In genomic region chr20:32925481-32926196, GRCh38 we compare ENCODE assay signal across 25 cellular contexts.
"Had no signal": no experiment of that assay in that cellular context is flagged by ENCODE, and none has a peak within 500 bp of the region (broad histone marks: within the 10 kb centered on the region; RNA-seq: fewer than 3 reads in every experiment).

No MANE protein-coding gene starts in this region.

- H3K36me3 Mint-ChIP-seq: stimulated activated effector memory CD8-positive, alpha-beta T cell treated with anti-CD3 and anti-CD28 coated beads, Interleukin-12 subunit alpha, Interleukin-12 subunit beta, amount 100 ng/mL, for 72 hours had no signal

- H3K27me3 Mint-ChIP-seq: effector memory CD8-positive, alpha-beta T cell; naive thymus-derived CD8-positive, alpha-beta T cell; progenitor cell of endocrine pancreas had no signal

- H3K27ac Mint-ChIP-seq: effector memory CD8-positive, alpha-beta T cell; immature natural killer cell; naive thymus-derived CD8-positive, alpha-beta T cell; nephron progenitor cell; progenitor cell of endocrine pancreas; stimulated activated effector memory CD8-positive, alpha-beta T cell treated with anti-CD3 and anti-CD28 coated beads, Interleukin-12 subunit alpha, Interleukin-12 subunit beta, amount 100 ng/mL, for 72 hours had no signal

- DNase-seq: cerebellar nuclear complex; cortex of kidney; effector memory CD8-positive, alpha-beta T cell; erythroblast; esophagus squamous epithelium; foreskin melanocyte; hypothalamus; immature natural killer cell; mesenchymal stem cell; midbrain; naive thymus-derived CD8-positive, alpha-beta T cell; nephron progenitor cell; occipital lobe; stimulated activated CD4-positive, alpha-beta T cell treated with anti-CD3 and anti-CD28 coated beads, Interleukin-2, amount 100 ng/mL, for 24 hours; stimulated activated CD4-positive, alpha-beta T cell treated with anti-CD3 and anti-CD28 coated beads, Interleukin-4, amount 100 ng/mL, for 24 hours; stimulated activated naive CD4-positive, alpha-beta T cell treated with Interleukin-2 at 50 U/mL for 16 hours; substantia nigra; testis had no signal

- H3K4me1 Mint-ChIP-seq: immature natural killer cell; naive thymus-derived CD8-positive, alpha-beta T cell; nephron progenitor cell; stimulated activated effector memory CD8-positive, alpha-beta T cell treated with anti-CD3 and anti-CD28 coated beads, Interleukin-12 subunit alpha, Interleukin-12 subunit beta, amount 100 ng/mL, for 72 hours had no signal

- H3K4me3 ChIP-seq: esophagus squamous epithelium, lung, smooth muscle cell, testis, tibial nerve had no signal

- H3K27me3 ChIP-seq: testis, tibial nerve had no signal

- H3K4me2 ChIP-seq: smooth muscle cell had no signal

- H3K79me2 ChIP-seq: parathyroid adenoma had no signal

- H3K36me3 ChIP-seq: esophagus squamous epithelium, tibial nerve had no signal

- H3K4me1 ChIP-seq: esophagus squamous epithelium, parathyroid adenoma, testis, tibial nerve had no signal

- H3K9me3 Mint-ChIP-seq: effector memory CD8-positive, alpha-beta T cell; immature natural killer cell; naive thymus-derived CD8-positive, alpha-beta T cell; nephron progenitor cell; stimulated activated effector memory CD8-positive, alpha-beta T cell treated with anti-CD3 and anti-CD28 coated beads, Interleukin-12 subunit alpha, Interleukin-12 subunit beta, amount 100 ng/mL, for 72 hours had no signal

- H3K4me3 Mint-ChIP-seq: effector memory CD8-positive, alpha-beta T cell; immature natural killer cell; naive thymus-derived CD8-positive, alpha-beta T cell; nephron progenitor cell; stimulated activated effector memory CD8-positive, alpha-beta T cell treated with anti-CD3 and anti-CD28 coated beads, Interleukin-12 subunit alpha, Interleukin-12 subunit beta, amount 100 ng/mL, for 72 hours had no signal

- H3K27ac ChIP-seq: esophagus squamous epithelium, parathyroid adenoma, testis, tibial nerve had no signal

- H2AFZ ChIP-seq: parathyroid adenoma had no signal

- ATAC-seq: effector memory CD8-positive, alpha-beta T cell; naive thymus-derived CD8-positive, alpha-beta T cell; sciatic nerve; stimulated activated effector memory CD8-positive, alpha-beta T cell treated with anti-CD3 and anti-CD28 coated beads, Interleukin-12 subunit alpha, Interleukin-12 subunit beta, amount 100 ng/mL, for 72 hours had no signal

- H3K9ac ChIP-seq: parathyroid adenoma had no signal

- H3K9me3 ChIP-seq: esophagus squamous epithelium, testis, tibial nerve had no signal
